ENCODE assay signal across 1 cellular context in the genomic region with DNA sequence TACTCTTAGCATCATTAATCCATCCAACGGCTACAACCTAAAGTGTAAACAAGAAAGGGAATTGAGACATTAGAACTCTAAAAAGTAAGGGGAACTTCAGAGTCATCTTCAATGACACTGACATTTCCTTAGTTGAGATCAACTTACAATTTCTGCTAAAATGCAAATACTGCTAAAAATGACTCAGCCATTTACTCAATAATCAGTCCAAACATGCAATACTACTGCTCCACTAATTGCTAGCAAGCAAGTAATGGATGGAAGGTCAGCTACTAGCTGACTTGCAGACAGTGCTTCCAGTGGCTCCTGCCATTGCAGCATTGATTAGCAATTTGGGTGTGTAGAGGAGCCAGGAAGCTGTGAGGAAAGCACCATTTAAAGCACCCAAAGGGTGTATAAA.
TF ChIP-seq lines count a peak whose summit lies in the region.

No MANE protein-coding gene starts in this region.

TF ChIP-seq in IMR-90, 13 proteins besides CTCF, POLR2A, EP300 and RAD21 (continued from another document):
- TF ChIP-seq USF2 (IDR thresholded peaks at IDR 0.05; ENCODE audit: low read depth, low read length), result no peak
- TF ChIP-seq MAZ (IDR thresholded peaks at IDR 0.05; ENCODE audit: borderline replicate concordance, low read depth, low read length), result no peak
- TF ChIP-seq NFE2L2 (IDR thresholded peaks at IDR 0.05; ENCODE audit: low read depth, low read length), result peak; percentile 73; the same call in 1 of the 2 replicates
- peak; percentile 59 for TF ChIP-seq MAFK (IDR thresholded peaks at IDR 0.05; ENCODE audit: low read depth, low read length)
- TF ChIP-seq CHD1 (IDR thresholded peaks at IDR 0.05; ENCODE audit: low read depth, low read length), result no peak
- peak; percentile 94 for TF ChIP-seq CEBPB (IDR thresholded peaks at IDR 0.05; ENCODE audit: low read depth, low read length)
- no peak for TF ChIP-seq SMC3 (IDR thresholded peaks at IDR 0.05; ENCODE audit: low read depth, low read length)
- TF ChIP-seq RCOR1 (IDR thresholded peaks at IDR 0.05; ENCODE audit: insufficient replicate concordance, low read length), result no peak
- peak; percentile 76; the same call in 1 of the 2 replicates for TF ChIP-seq FOS (IDR thresholded peaks at IDR 0.05; ENCODE audit: low read depth, low read length)
- TF ChIP-seq, protein P1, sequence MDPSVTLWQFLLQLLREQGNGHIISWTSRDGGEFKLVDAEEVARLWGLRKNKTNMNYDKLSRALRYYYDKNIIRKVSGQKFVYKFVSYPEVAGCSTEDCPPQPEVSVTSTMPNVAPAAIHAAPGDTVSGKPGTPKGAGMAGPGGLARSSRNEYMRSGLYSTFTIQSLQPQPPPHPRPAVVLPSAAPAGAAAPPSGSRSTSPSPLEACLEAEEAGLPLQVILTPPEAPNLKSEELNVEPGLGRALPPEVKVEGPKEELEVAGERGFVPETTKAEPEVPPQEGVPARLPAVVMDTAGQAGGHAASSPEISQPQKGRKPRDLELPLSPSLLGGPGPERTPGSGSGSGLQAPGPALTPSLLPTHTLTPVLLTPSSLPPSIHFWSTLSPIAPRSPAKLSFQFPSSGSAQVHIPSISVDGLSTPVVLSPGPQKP (IDR thresholded peaks at IDR 0.05; ENCODE audit: borderline replicate concordance, low read depth, low read length), result no peak
